27 cellular contexts compared by ENCODE assay signal in the genomic region with DNA sequence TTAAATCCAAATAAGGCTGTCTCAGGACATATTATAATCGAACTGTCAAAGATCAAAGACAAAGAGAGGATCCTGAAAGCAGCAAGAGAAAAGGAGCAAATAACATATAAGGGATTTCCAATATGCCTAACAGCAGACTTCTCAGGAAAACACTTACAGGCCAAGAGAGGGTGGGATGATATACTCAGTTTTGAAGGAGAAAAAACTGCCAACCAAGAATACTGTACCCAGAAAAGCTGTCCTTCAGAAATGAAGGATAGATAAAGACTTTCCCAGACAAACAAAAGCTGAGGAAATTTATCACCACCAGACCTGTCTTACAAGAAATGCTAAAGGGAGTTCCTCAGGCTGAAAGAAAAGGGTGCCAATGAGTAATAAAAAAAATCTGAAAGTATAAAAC.
DNase-seq lines count a peak whose midpoint lies in the region; TF ChIP-seq lines count a peak whose summit lies in the region.
"Had no signal": no experiment of that assay in that cellular context is flagged by ENCODE, and none has a peak within 500 bp of the region (broad histone marks: within the 10 kb centered on the region; RNA-seq: fewer than 3 reads in every experiment).

No MANE protein-coding gene starts in this region.

- no peak overlapping the region for H3K27ac ChIP-seq in HEK293 (ENCODE audit: extremely low read depth, low read depth, low read length)
- H3K27ac ChIP-seq: 22Rv1; A549; BLaER1; BLaER1 treated with 17β-estradiol and CSF1 and Interleukin-3, amounts not matched to agents 10 nM and 100 nM; C4-2B had no signal

- no peak for TF ChIP-seq CTCF in HEK293 (tag by site-specific recombination; IDR thresholded peaks at IDR 0.05)

- H3K36me3 ChIP-seq in HEK293 (ENCODE audit: control insufficient read depth in 2 of 2, insufficient read depth in 1 of 2, low read length in 2 of 2), result no peaks in the 10 kb centered on the region
- H3K36me3 ChIP-seq: BE2C; BLaER1; BLaER1 treated with 17β-estradiol and CSF1 and Interleukin-3, amounts not matched to agents 10 nM and 100 nM had no signal

- DNase-seq in RKO (ENCODE audit: low spot score), result no peak
- DNase-seq: 8988T; ACHN; AML-193; BE2C; C1 segment of cervical spinal cord; Caco-2; Calu3; CD4-positive, alpha-beta memory T cell; CD4-positive, alpha-beta T cell; CD4-positive, CD25-positive, alpha-beta regulatory T cell; CD8-positive, alpha-beta memory T cell; CD8-positive, alpha-beta T cell; COR-L47; DMS 273 treated with DMSO at 0.1 percent for 48 hours; DMS153; DMS53; DMS79; DMS79 treated with DMSO at 0.1 percent for 48 hours; DND-41; EL had no signal

- POLR2A ChIA-PET in HEK293 (lab: Yijun Ruan, JAX), result no interaction called here

- no peak overlapping the region for H3K4me3 ChIP-seq in HEK293 (ENCODE audit: low read depth, low read length)
- H3K4me3 ChIP-seq: A549; BLaER1; BLaER1 treated with 17β-estradiol and CSF1 and Interleukin-3, amounts not matched to agents 10 nM and 100 nM had no signal

- no peaks in the 10 kb centered on the region for H3K9me3 ChIP-seq in HEK293 (ENCODE audit: control insufficient read depth, insufficient read depth, low read depth, low read length)
- H3K9me3 ChIP-seq: BE2C, Caco-2 had no signal

- CTCF ChIA-PET in HEK293 (lab: Yijun Ruan, JAX), result interaction anchor here (1.0 to 1.2 kb wide), 2 partner anchors 8 to 10 kb away, joined by 5 read pairs; no protein-coding TSS in a partner anchor

- no peaks in the 10 kb centered on the region for H3K4me1 ChIP-seq in HEK293 (ENCODE audit: control insufficient read depth, insufficient read depth, low read length)
- H3K4me1 ChIP-seq: A549; BE2C; BLaER1; BLaER1 treated with 17β-estradiol and CSF1 and Interleukin-3, amounts not matched to agents 10 nM and 100 nM; Caco-2 had no signal

TF ChIP-seq in HEK293, 187 proteins besides CTCF, POLR2A, EP300 and RAD21:
- TF ChIP-seq, protein P1, sequence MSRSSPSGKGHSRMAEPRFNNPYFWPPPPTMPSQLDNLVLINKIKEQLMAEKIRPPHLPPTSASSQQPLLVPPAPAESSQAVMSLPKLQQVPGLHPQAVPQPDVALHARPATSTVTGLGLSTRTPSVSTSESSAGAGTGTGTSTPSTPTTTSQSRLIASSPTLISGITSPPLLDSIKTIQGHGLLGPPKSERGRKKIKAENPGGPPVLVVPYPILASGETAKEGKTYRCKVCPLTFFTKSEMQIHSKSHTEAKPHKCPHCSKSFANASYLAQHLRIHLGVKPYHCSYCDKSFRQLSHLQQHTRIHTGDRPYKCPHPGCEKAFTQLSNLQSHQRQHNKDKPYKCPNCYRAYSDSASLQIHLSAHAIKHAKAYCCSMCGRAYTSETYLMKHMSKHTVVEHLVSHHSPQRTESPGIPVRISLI (tag by site-specific recombination; IDR thresholded peaks at IDR 0.05), result no peak
- TF ChIP-seq TRIM28 (IDR thresholded peaks at IDR 0.05; ENCODE audit: borderline replicate concordance, low read length) (peak; percentile 38; the same call in 1 of the 2 replicates), ZNF510 (tag by site-specific recombination; IDR thresholded peaks at IDR 0.05; ENCODE audit: insufficient replicate concordance) (peak; percentile 21), SETDB1 (IDR thresholded peaks at IDR 0.05; ENCODE audit: insufficient read length, low read length) (peak; percentile 92)
TF ChIP-seq in HEK293: peak in this region for 3.
